ENCODE assay signal across 1 cellular context in the genomic region with DNA sequence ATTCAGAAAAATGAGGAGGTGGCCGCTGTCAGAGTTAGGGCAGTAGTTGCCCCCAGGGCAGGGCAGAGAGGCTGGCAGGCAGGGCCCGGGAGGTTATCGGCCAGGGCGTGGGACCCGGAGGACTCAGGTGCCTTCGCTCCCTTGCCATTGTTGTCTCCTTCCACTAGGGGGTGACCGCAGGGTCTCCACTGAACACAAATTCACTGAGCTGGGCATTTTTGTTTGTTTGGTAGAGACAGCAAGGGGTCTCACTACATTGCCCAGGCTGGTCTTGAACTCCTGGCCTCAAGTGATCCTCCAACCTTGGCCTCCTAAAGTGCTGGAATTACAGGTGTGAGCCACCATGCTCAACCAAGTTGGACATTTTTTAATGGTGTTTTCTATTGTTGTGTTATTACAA.
TF ChIP-seq lines count a peak whose summit lies in the region.

No MANE protein-coding gene starts in this region.

TF ChIP-seq in H1, 55 proteins besides CTCF, POLR2A, EP300 and RAD21:
- TF ChIP-seq RFX5 (IDR thresholded peaks at IDR 0.05; ENCODE audit: borderline replicate concordance, low read depth, low read length): no peak
- no peak for TF ChIP-seq CTBP2 (IDR thresholded peaks at IDR 0.05; ENCODE audit: borderline replicate concordance, insufficient read depth, insufficient read length, low read length)
- TF ChIP-seq POLR2AphosphoS5 (IDR thresholded peaks at IDR 0.05; ENCODE audit: low read depth, low read length): no peak
- no peak for TF ChIP-seq SIX5 (IDR thresholded peaks at IDR 0.05; ENCODE audit: low read depth, low read length)
- TF ChIP-seq MAFK (IDR thresholded peaks at IDR 0.05; ENCODE audit: low read depth, low read length): no peak; the same call in 1 of the 2 replicates
- no peak for TF ChIP-seq PHF8 (conservative IDR thresholded peaks at IDR 0.05; ENCODE audit: low read depth, low read length)
- TF ChIP-seq CHD1 (IDR thresholded peaks at IDR 0.05; ENCODE audit: low read depth, low read length): no peak
- peak; percentile 91 for TF ChIP-seq KDM1A (IDR thresholded peaks at IDR 0.05; ENCODE audit: borderline replicate concordance, low read length)
TF ChIP-seq in H1: peak in this region for 1.
